ENCODE assay signal across 1 cellular context in genomic region chr12:31715283-31715825, GRCh38.
A peak's percentile ranks its signal among the peaks of the same experiment; 100 is the strongest.
TF ChIP-seq lines count a peak whose summit lies in the region.

No MANE protein-coding gene starts in this region.

TF ChIP-seq in K562, 482 proteins besides CTCF, POLR2A, EP300 and RAD21 (continued from another document and continues in another):
- peak; percentile 63; the same call in 1 of the 2 replicates for TF ChIP-seq MGA (IDR thresholded peaks at IDR 0.05)
- peak; percentile 76 for TF ChIP-seq TAL1 (IDR thresholded peaks at IDR 0.05)
- TF ChIP-seq SIX5 (IDR thresholded peaks at IDR 0.05; ENCODE audit: borderline replicate concordance in 1 of 2, insufficient read depth in 1 of 2, low read depth in 1 of 2, low read length in 2 of 2), result no peak
- TF ChIP-seq CCNT2 (IDR thresholded peaks at IDR 0.05; ENCODE audit: borderline replicate concordance, extremely low read depth, insufficient read length, low read depth, low read length), result peak; percentile 86
- peak; percentile 41; the same call in 1 of the 2 replicates for TF ChIP-seq ZNF311 (CRISPR knock-in tag; IDR thresholded peaks at IDR 0.05)
- TF ChIP-seq HMG20B (CRISPR knock-in tag; IDR thresholded peaks at IDR 0.05), result no peak
- no peak for TF ChIP-seq ZNF785 (CRISPR knock-in tag; IDR thresholded peaks at IDR 0.05)
- no peak for TF ChIP-seq THRAP3 (IDR thresholded peaks at IDR 0.05; ENCODE audit: borderline replicate concordance)
- no peak for TF ChIP-seq FUS (optimal IDR thresholded peaks at IDR 0.05; ENCODE audit: low read depth, low read length)
- TF ChIP-seq NR2C2 (CRISPR knock-in tag; IDR thresholded peaks at IDR 0.05), result no peak
- TF ChIP-seq NR2C2 (tag; IDR thresholded peaks at IDR 0.05), result peak; percentile 63
- TF ChIP-seq MYNN (IDR thresholded peaks at IDR 0.05), result peak; percentile 50; the same call in 1 of the 2 replicates
- no peak for TF ChIP-seq MYNN (CRISPR knock-in tag; IDR thresholded peaks at IDR 0.05)
- no peak for TF ChIP-seq RBM25 (IDR thresholded peaks at IDR 0.05; ENCODE audit: low read depth, low read length, severe bottlenecking)
- TF ChIP-seq SMAD2 (IDR thresholded peaks at IDR 0.05; ENCODE audit: low read depth, low read length), result no peak
- peak; percentile 66 for TF ChIP-seq RBFOX2 (IDR thresholded peaks at IDR 0.05; ENCODE audit: low read depth, low read length)
- no peak for TF ChIP-seq ZNF780A (CRISPR knock-in tag; IDR thresholded peaks at IDR 0.05)
- no peak for TF ChIP-seq RNF219 (CRISPR knock-in tag; IDR thresholded peaks at IDR 0.05)
- no peak for TF ChIP-seq ARID2 (IDR thresholded peaks at IDR 0.05)
- peak; percentile 33; the same call in 1 of the 2 replicates for TF ChIP-seq TOE1 (IDR thresholded peaks at IDR 0.05; ENCODE audit: borderline replicate concordance)
- TF ChIP-seq TOE1 (CRISPR knock-in tag; IDR thresholded peaks at IDR 0.05; ENCODE audit: borderline replicate concordance, low read depth), result no peak
- TF ChIP-seq ZNF124 (CRISPR knock-in tag; IDR thresholded peaks at IDR 0.05), result no peak
- 0 out of 2 replicates have a peak, but pooled peaks have one; percentile 32 for TF ChIP-seq ARID3A (IDR thresholded peaks at IDR 0.05; ENCODE audit: borderline replicate concordance, low read depth, low read length)
- TF ChIP-seq PTTG1 (tag; IDR thresholded peaks at IDR 0.05; ENCODE audit: low read depth), result no peak
- TF ChIP-seq DACH1 (IDR thresholded peaks at IDR 0.05; ENCODE audit: partially characterized antibody), result no peak
- no peak for TF ChIP-seq CLOCK (CRISPR knock-in tag; IDR thresholded peaks at IDR 0.05; ENCODE audit: borderline replicate concordance)
- no peak for TF ChIP-seq RERE (CRISPR knock-in tag; IDR thresholded peaks at IDR 0.05; ENCODE audit: borderline replicate concordance)
- no peak for TF ChIP-seq ZC3H4 (CRISPR knock-in tag; IDR thresholded peaks at IDR 0.05; ENCODE audit: borderline replicate concordance)
- peak; percentile 75 for TF ChIP-seq RBBP5 (IDR thresholded peaks at IDR 0.05; ENCODE audit: borderline replicate concordance, insufficient read depth, low read length, poor library complexity, severe bottlenecking)
- TF ChIP-seq MYC (IDR thresholded peaks at IDR 0.05; ENCODE audit: low read depth, low read length), result peak; percentile 80
- peak; percentile 44; the same call in 1 of the 2 replicates for TF ChIP-seq MYC (CRISPR knock-in tag; IDR thresholded peaks at IDR 0.05; ENCODE audit: borderline replicate concordance, low read depth)
- TF ChIP-seq ZFP1 (CRISPR knock-in tag; IDR thresholded peaks at IDR 0.05), result no peak
- TF ChIP-seq FOXA3 (CRISPR knock-in tag; conservative IDR thresholded peaks at IDR 0.05 in 1 of 2, IDR thresholded peaks at IDR 0.05 in 1 of 2), result peak; percentile 84 to 89
- TF ChIP-seq XRCC4 (IDR thresholded peaks at IDR 0.05; ENCODE audit: extremely low read depth, insufficient read depth, insufficient read length), result no peak
- no peak for TF ChIP-seq DIDO1 (tag; IDR thresholded peaks at IDR 0.05; ENCODE audit: low read depth)
